8 cellular contexts compared by ENCODE assay signal in the genomic region with DNA sequence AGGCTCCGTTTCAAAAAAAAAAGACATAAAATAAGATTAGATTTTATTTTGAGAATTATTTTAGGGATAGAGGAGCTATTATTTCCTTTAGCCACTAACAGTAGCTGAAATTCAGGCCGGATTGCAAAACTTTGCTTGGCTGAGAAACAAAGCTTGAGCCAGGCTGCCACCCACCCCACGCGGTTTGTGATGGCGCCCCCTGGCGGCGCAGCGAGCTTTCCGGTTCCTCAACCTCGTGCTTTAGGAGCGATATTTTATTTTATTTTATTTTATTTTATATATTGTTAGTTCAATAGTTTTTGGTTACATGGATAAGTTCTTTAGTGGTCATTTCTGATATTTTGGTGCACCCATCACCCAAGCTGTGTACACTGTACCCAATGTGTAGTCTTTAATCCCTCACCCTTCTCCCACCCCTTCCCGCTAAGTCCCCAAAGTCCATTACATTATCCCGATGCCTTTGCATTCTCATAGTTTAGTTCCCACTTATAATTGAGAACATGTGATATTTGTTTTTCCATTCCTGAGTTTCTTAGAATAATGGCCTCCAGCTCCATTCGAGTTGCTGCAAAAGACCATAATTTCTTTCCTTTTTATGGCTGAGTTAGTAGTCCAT. TPM values are rescaled to one million over a fixed set of nuclear protein-coding genes. Genes with fewer than 3 reads are reported as not detected.
DNase-seq lines count a peak whose midpoint lies in the region; ATAC-seq and TF ChIP-seq lines count a peak whose summit lies in the region.
"Had no signal": no experiment of that assay in that cellular context is flagged by ENCODE, and none has a peak within 500 bp of the region (broad histone marks: within the 10 kb centered on the region; RNA-seq: fewer than 3 reads in every experiment).

No MANE protein-coding gene starts in this region.

- H3K27ac ChIP-seq in HCT116 (ENCODE audit: low read depth, low read length) (no peak overlapping the region), WERI-Rb-1 (no peak overlapping the region), psoas muscle (no peak overlapping the region)

- POLR2A ChIA-PET in HCT116 (lab: Charles Lee) = no interaction called here

- RAD21 ChIA-PET in HCT116 (lab: Charles Lee; ENCODE audit: low non-redundant PET in 1 of 2, low total read pairs in 2 of 2, uncharacterized antibody in 2 of 2, unreplicated experiment in 2 of 2) = no interaction called here

- no peak overlapping the region for H2AFZ ChIP-seq in HCT116 (ENCODE audit: low read depth, low read length, poor library complexity, severe bottlenecking)

- no peak for TF ChIP-seq POLR2A in HCT116 (IDR thresholded peaks at IDR 0.05; ENCODE audit: borderline replicate concordance, extremely low read depth, insufficient read depth, insufficient read length)

- TF ChIP-seq CTCF in HCT116 (IDR thresholded peaks at IDR 0.05 in 2 of 3, conservative IDR thresholded peaks at IDR 0.05 in 1 of 3; ENCODE audit: borderline replicate concordance in 1 of 3, insufficient read depth in 1 of 3, low read depth in 2 of 3, low read length in 2 of 3) (peak; percentile 32 to 83 (median 57); a peak in 5 of 6 replicates), WERI-Rb-1 (IDR thresholded peaks at IDR 0.05; ENCODE audit: low read depth, low read length) (peak; percentile 20; the same call in 1 of the 2 replicates), epithelial cell of esophagus (IDR thresholded peaks at IDR 0.05; ENCODE audit: insufficient read depth, low read depth, low read length, missing control alignments) (peak; percentile 26), psoas muscle (IDR thresholded peaks at IDR 0.05) (no peak)

- intact Hi-C loops in HCT116 (cut with micrococcal nuclease) = no loop called here
- intact Hi-C loops in psoas muscle (cut with DNase I) = no loop called here

- H3K9me2 ChIP-seq in HCT116 (ENCODE audit: insufficient read depth) = no peaks in the 10 kb centered on the region

- H3K4me1 ChIP-seq in HCT116 (ENCODE audit: control insufficient read depth in 1 of 2, insufficient read depth in 2 of 2, low read length in 2 of 2) (no peaks in the 10 kb centered on the region), psoas muscle (no peaks in the 10 kb centered on the region)

- H3K27me3 ChIP-seq in HCT116 (ENCODE audit: insufficient read depth, low read length) (peaks cover 39% of the 10 kb centered on the region; the same call in 1 of the 2 replicates), WERI-Rb-1 (ENCODE audit: insufficient read depth, low read depth, severe bottlenecking) (peaks cover 35% of the 10 kb centered on the region), psoas muscle (ENCODE audit: insufficient read depth in 3 of 3, low read length in 2 of 3) (peaks cover 0 to 5% (median 0%) of the 10 kb centered on the region in 3 donors)

- no peak for TF ChIP-seq RAD21 in HCT116 (IDR thresholded peaks at IDR 0.05; ENCODE audit: low read depth)

- ATAC-seq in HCT116 = peak; percentile 72
- no peak for ATAC-seq in HG03039 (IDR thresholded peaks at IDR 0.05; ENCODE audit: unreplicated experiment)
- ATAC-seq in psoas muscle = no peak

- no peaks in the 10 kb centered on the region for H4K20me1 ChIP-seq in HCT116 (ENCODE audit: insufficient read depth)

- H3K9me3 ChIP-seq in HCT116 (ENCODE audit: control insufficient read depth in 1 of 2, insufficient read depth in 1 of 2, low read depth in 1 of 2, low read length in 2 of 2) (no peaks in the 10 kb centered on the region), WERI-Rb-1 (ENCODE audit: severe bottlenecking) (no peaks in the 10 kb centered on the region), psoas muscle (no peaks in the 10 kb centered on the region)

- DNase-seq in HCT116 (ENCODE audit: low read depth, low spot score) (peak; percentile 3), WERI-Rb-1 (no peak), epithelial cell of esophagus (ENCODE audit: low read depth) (no peak), psoas muscle (no peak), DMS153 (lab: John Stamatoyannopoulos, UW) (no peak)
- peak; percentile 33 for DNase-seq in stimulated activated CD8-positive, alpha-beta memory T cell treated with anti-CD3 and anti-CD28 coated beads, Interleukin-15, amount 100 ng/mL, for 24 hours (ENCODE audit: low read depth)
- DNase-seq: KBM-7 had no signal

- H3K4me3 ChIP-seq in HCT116 (replicated peaks in 1 of 2; ENCODE audit: low read depth in 1 of 2, low read length in 2 of 2) (no peak overlapping the region), WERI-Rb-1 (ENCODE audit: low read depth, low read length) (no peak overlapping the region), epithelial cell of esophagus (ENCODE audit: low read length) (no peak overlapping the region), psoas muscle (no peak overlapping the region)

- no TSS peak for BruUV-seq in HCT116 (replicated peaks; lab: Mats Ljungman, UMichigan)

- H3K79me2 ChIP-seq in HCT116 (ENCODE audit: insufficient read depth, low read length) = no peaks in the 10 kb centered on the region

- H3K4me2 ChIP-seq in HCT116 (ENCODE audit: low read length) = no peak overlapping the region

- no peak overlapping the region for H3K9ac ChIP-seq in HCT116 (ENCODE audit: low read length)

- 32 to 55% (median 49%) methylated on average over 14 of the region's 14 CpGs for WGBS in psoas muscle, 3 donors

- CTCF ChIA-PET in HCT116 (lab: Charles Lee) = interaction anchor here (0.6 to 2.0 kb wide), 18 partner anchors 9 to 270 kb away, joined by 3 to 13 read pairs (median 4); no protein-coding TSS in a partner anchor

- H3K36me3 ChIP-seq in HCT116 (ENCODE audit: control insufficient read depth in 1 of 2, insufficient read depth in 2 of 2, low read length in 2 of 2) (no peaks in the 10 kb centered on the region), WERI-Rb-1 (no peaks in the 10 kb centered on the region), psoas muscle (ENCODE audit: insufficient read depth in 1 of 2, low read depth in 1 of 2) (no peaks in the 10 kb centered on the region)

TF ChIP-seq in HCT116, 20 proteins besides CTCF, POLR2A, EP300 and RAD21:
- TF ChIP-seq, protein P1, sequence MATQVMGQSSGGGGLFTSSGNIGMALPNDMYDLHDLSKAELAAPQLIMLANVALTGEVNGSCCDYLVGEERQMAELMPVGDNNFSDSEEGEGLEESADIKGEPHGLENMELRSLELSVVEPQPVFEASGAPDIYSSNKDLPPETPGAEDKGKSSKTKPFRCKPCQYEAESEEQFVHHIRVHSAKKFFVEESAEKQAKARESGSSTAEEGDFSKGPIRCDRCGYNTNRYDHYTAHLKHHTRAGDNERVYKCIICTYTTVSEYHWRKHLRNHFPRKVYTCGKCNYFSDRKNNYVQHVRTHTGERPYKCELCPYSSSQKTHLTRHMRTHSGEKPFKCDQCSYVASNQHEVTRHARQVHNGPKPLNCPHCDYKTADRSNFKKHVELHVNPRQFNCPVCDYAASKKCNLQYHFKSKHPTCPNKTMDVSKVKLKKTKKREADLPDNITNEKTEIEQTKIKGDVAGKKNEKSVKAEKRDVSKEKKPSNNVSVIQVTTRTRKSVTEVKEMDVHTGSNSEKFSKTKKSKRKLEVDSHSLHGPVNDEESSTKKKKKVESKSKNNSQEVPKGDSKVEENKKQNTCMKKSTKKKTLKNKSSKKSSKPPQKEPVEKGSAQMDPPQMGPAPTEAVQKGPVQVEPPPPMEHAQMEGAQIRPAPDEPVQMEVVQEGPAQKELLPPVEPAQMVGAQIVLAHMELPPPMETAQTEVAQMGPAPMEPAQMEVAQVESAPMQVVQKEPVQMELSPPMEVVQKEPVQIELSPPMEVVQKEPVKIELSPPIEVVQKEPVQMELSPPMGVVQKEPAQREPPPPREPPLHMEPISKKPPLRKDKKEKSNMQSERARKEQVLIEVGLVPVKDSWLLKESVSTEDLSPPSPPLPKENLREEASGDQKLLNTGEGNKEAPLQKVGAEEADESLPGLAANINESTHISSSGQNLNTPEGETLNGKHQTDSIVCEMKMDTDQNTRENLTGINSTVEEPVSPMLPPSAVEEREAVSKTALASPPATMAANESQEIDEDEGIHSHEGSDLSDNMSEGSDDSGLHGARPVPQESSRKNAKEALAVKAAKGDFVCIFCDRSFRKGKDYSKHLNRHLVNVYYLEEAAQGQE (IDR thresholded peaks at IDR 0.05; ENCODE audit: low read depth) = no peak
- TF ChIP-seq ELF1 (IDR thresholded peaks at IDR 0.05; ENCODE audit: borderline replicate concordance, low read depth) = no peak
- TF ChIP-seq ZNF274 (IDR thresholded peaks at IDR 0.05; ENCODE audit: low read depth, low read length) = no peak
- no peak for TF ChIP-seq JUND (IDR thresholded peaks at IDR 0.05)
- TF ChIP-seq ATF3 (IDR thresholded peaks at IDR 0.05) = no peak
- TF ChIP-seq CEBPB (IDR thresholded peaks at IDR 0.05; ENCODE audit: low read depth) = no peak
- no peak for TF ChIP-seq FOSL1 (IDR thresholded peaks at IDR 0.05; ENCODE audit: low read depth)
- TF ChIP-seq SIN3A (IDR thresholded peaks at IDR 0.05; ENCODE audit: low read depth) = no peak
- TF ChIP-seq SRF (IDR thresholded peaks at IDR 0.05; ENCODE audit: low read depth) = no peak
- TF ChIP-seq TCF7L2 (IDR thresholded peaks at IDR 0.05; ENCODE audit: borderline replicate concordance, extremely low read depth, insufficient read depth, insufficient read length) = no peak
- no peak for TF ChIP-seq ZFX (IDR thresholded peaks at IDR 0.05)
- TF ChIP-seq EZH2 (IDR thresholded peaks at IDR 0.05) = no peak
TF ChIP-seq in HCT116: peak in this region for 0.

RNA-seq across cellular contexts. Expression of gene CEACAM4, which starts 19.8 kb away (rescaled TPM):
- total RNA-seq in HCT116 (2021; ENCODE audit: unreplicated experiment) (not detected), psoas muscle (under 1 TPM in 2 of 4 donors, not detected in 2; 0.17 to 0.73 TPM)
- polyA plus RNA-seq in HCT116 (2012) = not detected in 2 replicates
- under 1 TPM in 1 of 3 donors, not detected in 2; 0.03 TPM for polyA plus RNA-seq in psoas muscle

RNA-seq across cellular contexts. Expression of gene CEACAM7, which starts 41.4 kb away (rescaled TPM):
- total RNA-seq in HCT116 (2021; ENCODE audit: unreplicated experiment) (not detected), psoas muscle (under 1 TPM in 2 of 4 donors, not detected in 2; 0.15 to 0.32 TPM)
- not detected in 2 replicates for polyA plus RNA-seq in HCT116 (2012)
- polyA plus RNA-seq in psoas muscle = under 1 TPM in 1 of 3 donors, not detected in 2; 0.01 TPM

Comparison
In these comparisons a context has a peak if more than half of its experiments do, and no peak if none do; other contexts are left out.
1. DNase-seq: peak in HCT116 (single experiment) and stimulated activated CD8-positive, alpha-beta memory T cell treated with anti-CD3 and anti-CD28 coated beads, Interleukin-15, amount 100 ng/mL, for 24 hours (single experiment); none in WERI-Rb-1 (single experiment), epithelial cell of esophagus (single experiment), psoas muscle (0 of 2) and DMS153 (single experiment).